In the genomic region with DNA sequence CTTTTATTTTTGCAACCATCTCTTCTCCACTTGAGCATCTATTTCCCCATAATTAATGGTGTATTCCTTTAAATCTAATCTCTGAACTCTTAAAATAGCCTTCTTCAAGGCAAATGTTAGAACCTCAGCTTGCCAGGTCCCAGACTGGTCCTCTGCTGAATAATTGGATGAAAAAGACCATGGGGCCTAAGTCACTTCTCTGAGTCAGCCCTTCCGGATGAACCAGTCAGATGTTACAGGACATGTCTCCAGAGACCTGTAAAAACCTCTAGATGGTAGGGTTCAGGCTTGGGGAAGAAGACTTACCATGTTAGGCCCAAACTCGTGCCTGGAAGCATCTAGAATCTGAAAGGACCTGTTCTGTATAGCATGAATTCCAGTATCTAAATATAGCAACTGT, we compare ENCODE assay signal across 13 cellular contexts.
DNase-seq lines count a peak whose midpoint lies in the region; TF ChIP-seq lines count a peak whose summit lies in the region.
"Had no signal": no experiment of that assay in that cellular context is flagged by ENCODE, and none has a peak within 500 bp of the region (broad histone marks: within the 10 kb centered on the region; RNA-seq: fewer than 3 reads in every experiment).

No MANE protein-coding gene starts in this region.

- BruUV-seq in Calu3 (replicated peaks; lab: Mats Ljungman, UMichigan), result no TSS peak

- TF ChIP-seq POLR2A in NB4 (IDR thresholded peaks at IDR 0.05; ENCODE audit: extremely low read depth, insufficient read length), result no peak

- no peaks in the 10 kb centered on the region for H3K36me3 Mint-ChIP-seq in Calu3 (ENCODE audit: insufficient read depth, unreplicated experiment)
- peaks cover 18% of the 10 kb centered on the region for H3K36me3 Mint-ChIP-seq in activated CD4-positive, alpha-beta memory T cell treated with anti-CD3 and anti-CD28 coated beads, Interleukin-2, amount 10 ng/mL, durations not matched to agents 7 days and 5 days (ENCODE audit: low read depth)

- no peak for TF ChIP-seq CTCF in Calu3 (IDR thresholded peaks at IDR 0.05; ENCODE audit: unreplicated experiment)
- no peak for TF ChIP-seq CTCF in NB4 (IDR thresholded peaks at IDR 0.05; ENCODE audit: low read depth, low read length)
- no peak for TF ChIP-seq CTCF in choroid plexus epithelial cell (conservative IDR thresholded peaks at IDR 0.05; ENCODE audit: low read depth, low read length)

- POLR2A ChIA-PET in activated CD4-positive, alpha-beta memory T cell treated with anti-CD3 and anti-CD28 coated beads, Interleukin-2, amount 10 ng/mL, durations not matched to agents 7 days and 5 days (lab: Charles Lee), result no interaction called here

- H3K4me1 Mint-ChIP-seq in Calu3 (ENCODE audit: low read depth, unreplicated experiment), result peaks cover 44% of the 10 kb centered on the region
- peaks cover 21% of the 10 kb centered on the region for H3K4me1 Mint-ChIP-seq in activated CD4-positive, alpha-beta memory T cell treated with anti-CD3 and anti-CD28 coated beads, Interleukin-2, amount 10 ng/mL, durations not matched to agents 7 days and 5 days

- H3K4me3 ChIP-seq in NB4 (ENCODE audit: low read depth, low read length) (no peak overlapping the region), choroid plexus epithelial cell (ENCODE audit: low read depth, low read length) (no peak overlapping the region)
- H3K4me3 ChIP-seq: gastroesophageal sphincter, pancreas, thyroid gland had no signal

- intact Hi-C loops in Calu3 (cut with micrococcal nuclease; ENCODE audit: unreplicated experiment), result no loop called here

- CTCF ChIA-PET in Calu3 (lab: Charles Lee), result no interaction called here
- CTCF ChIA-PET in activated CD4-positive, alpha-beta memory T cell treated with anti-CD3 and anti-CD28 coated beads, Interleukin-2, amount 10 ng/mL, durations not matched to agents 7 days and 5 days (lab: Charles Lee), result no interaction called here

- no peaks in the 10 kb centered on the region for H3K27me3 Mint-ChIP-seq in Calu3 (ENCODE audit: unreplicated experiment)
- H3K27me3 Mint-ChIP-seq in activated CD4-positive, alpha-beta memory T cell treated with anti-CD3 and anti-CD28 coated beads, Interleukin-2, amount 10 ng/mL, durations not matched to agents 7 days and 5 days, result no peaks in the 10 kb centered on the region
- H3K27me3 Mint-ChIP-seq: central memory CD8-positive, alpha-beta T cell had no signal

- DNase-seq in AG08395 (ENCODE audit: low spot score), result peak; percentile 18
- DNase-seq in Calu3, result no peak
- DNase-seq in NB4 (ENCODE audit: low read depth), result peak; percentile 46
- DNase-seq in choroid plexus epithelial cell (ENCODE audit: low read depth), result peak; percentile 17
- no peak for DNase-seq in glomerular visceral epithelial cell (ENCODE audit: extremely low spot score)
- DNase-seq in activated CD4-positive, alpha-beta memory T cell treated with anti-CD3 and anti-CD28 coated beads, Interleukin-2, amount 10 ng/mL, durations not matched to agents 7 days and 5 days, result no peak
- DNase-seq in stimulated activated CD4-positive, alpha-beta T cell treated with anti-CD3 and anti-CD28 coated beads, Interleukin-2, amount 100 ng/mL, for 48 hours, result no peak
- DNase-seq: activated CD8-positive, alpha-beta memory T cell treated with anti-CD3 and anti-CD28 coated beads, Interleukin-2, amount 50 U/mL, for 48 hours; pancreas; thyroid gland had no signal

- H3K9me3 Mint-ChIP-seq in Calu3 (ENCODE audit: low read depth, unreplicated experiment), result no peaks in the 10 kb centered on the region
- no peaks in the 10 kb centered on the region for H3K9me3 Mint-ChIP-seq in activated CD4-positive, alpha-beta memory T cell treated with anti-CD3 and anti-CD28 coated beads, Interleukin-2, amount 10 ng/mL, durations not matched to agents 7 days and 5 days
- H3K9me3 Mint-ChIP-seq: central memory CD8-positive, alpha-beta T cell had no signal

- no peak overlapping the region for H3K4me3 Mint-ChIP-seq in Calu3 (ENCODE audit: low read depth, unreplicated experiment)
- no peak overlapping the region for H3K4me3 Mint-ChIP-seq in activated CD4-positive, alpha-beta memory T cell treated with anti-CD3 and anti-CD28 coated beads, Interleukin-2, amount 10 ng/mL, durations not matched to agents 7 days and 5 days
- H3K4me3 Mint-ChIP-seq: central memory CD8-positive, alpha-beta T cell; T-helper 1 cell treated with Interleukin-12 subunit alpha and Interleukin-12 subunit beta and Interleukin-4 antibody, amounts not matched to agents 30 μg/mL and 1 μg/mL, for 36 hours had no signal

- peak overlapping the region; percentile 1 for H3K27ac Mint-ChIP-seq in Calu3 (ENCODE audit: unreplicated experiment)
- no peak overlapping the region for H3K27ac Mint-ChIP-seq in activated CD4-positive, alpha-beta memory T cell treated with anti-CD3 and anti-CD28 coated beads, Interleukin-2, amount 10 ng/mL, durations not matched to agents 7 days and 5 days
- H3K27ac Mint-ChIP-seq: T-helper 1 cell treated with Interleukin-12 subunit alpha and Interleukin-12 subunit beta and Interleukin-4 antibody, amounts not matched to agents 30 μg/mL and 1 μg/mL, for 36 hours had no signal

Comparison
In these comparisons a context has a peak if more than half of its experiments do, and no peak if none do; other contexts are left out.
1. DNase-seq: peak in AG08395 (single experiment), NB4 (single experiment) and choroid plexus epithelial cell (single experiment); none in Calu3 (single experiment), glomerular visceral epithelial cell (single experiment), activated CD4-positive, alpha-beta memory T cell treated with anti-CD3 and anti-CD28 coated beads, Interleukin-2, amount 10 ng/mL, durations not matched to agents 7 days and 5 days (single experiment) and stimulated activated CD4-positive, alpha-beta T cell treated with anti-CD3 and anti-CD28 coated beads, Interleukin-2, amount 100 ng/mL, for 48 hours (0 of 2).